Comparison of ENCODE assay signal across 8 cellular contexts in the genomic region with DNA sequence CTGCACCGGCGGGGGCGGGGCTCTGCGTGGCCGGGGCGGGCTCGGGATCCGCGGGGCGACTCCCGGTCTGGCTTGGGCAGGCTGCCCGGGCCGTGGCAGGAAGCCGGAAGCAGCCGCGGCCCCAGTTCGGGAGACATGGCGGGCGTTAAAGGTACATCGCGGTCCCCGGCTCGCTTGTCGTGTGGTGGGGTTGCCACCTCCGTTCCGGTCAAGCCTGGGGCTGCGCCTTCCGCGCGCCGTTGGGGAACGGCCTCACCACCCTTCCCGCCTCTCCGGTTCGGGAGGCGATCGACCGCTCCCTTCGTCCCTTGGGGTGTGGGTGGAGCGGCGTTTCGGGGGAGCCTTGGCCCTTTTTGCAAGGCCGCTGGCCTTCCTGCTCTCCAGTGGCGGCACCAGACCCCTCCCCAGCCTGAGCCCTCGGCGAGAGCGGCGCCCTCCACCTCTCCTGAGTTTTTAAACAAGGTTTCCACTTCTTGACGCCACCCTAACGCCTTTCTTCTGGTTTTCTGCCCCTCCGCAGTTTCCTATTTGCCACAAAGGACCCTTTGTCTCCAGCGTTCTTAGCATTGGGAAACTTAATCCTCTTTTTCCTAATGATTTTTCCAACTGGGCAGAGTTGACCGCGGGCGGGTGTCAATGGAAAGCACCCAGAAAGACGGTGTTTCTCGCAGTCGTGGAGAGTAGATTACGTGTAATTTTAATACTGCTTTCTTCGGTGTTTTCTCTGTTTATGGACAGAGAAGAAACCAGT. TPM values are rescaled to one million over a fixed set of nuclear protein-coding genes. Genes with fewer than 3 reads are reported as not detected.
DNase-seq lines count a peak whose midpoint lies in the region; ATAC-seq and TF ChIP-seq lines count a peak whose summit lies in the region.

LEPR (plus strand) TSS at position 79 of the 751 bp plus-strand sequence. CDS start 144,898 bp downstream, outside the sequence.
A gene with protein sequence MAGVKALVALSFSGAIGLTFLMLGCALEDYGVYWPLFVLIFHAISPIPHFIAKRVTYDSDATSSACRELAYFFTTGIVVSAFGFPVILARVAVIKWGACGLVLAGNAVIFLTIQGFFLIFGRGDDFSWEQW (plus strand): TSS at position 79 of the 751 bp plus-strand sequence. CDS start 57 bp downstream, at position 136.

- peak within 1 kb of the TSS; percentile 76 to 79 for H3K4me3 ChIP-seq in CD4-positive, alpha-beta memory T cell (ENCODE audit: low read length in 2 of 2)
- peak within 1 kb of the TSS; percentile 88 to 93 for H3K4me3 ChIP-seq in neutrophil (ENCODE audit: low read depth in 1 of 2, low read length in 1 of 2)

- peak within 1 kb of the TSS; percentile 82 for H3K27ac ChIP-seq in CD4-positive, alpha-beta memory T cell (ENCODE audit: low read depth, low read length)
- peak within 1 kb of the TSS; percentile 95 for H3K27ac ChIP-seq in neutrophil

- H3K4me3 Mint-ChIP-seq in CD4-positive, alpha-beta memory T cell = peak within 1 kb of the TSS in 1 of 8 donors; percentile 94

- intact Hi-C loops in CD4-positive, alpha-beta memory T cell (cut with micrococcal nuclease) = loop anchor here (1.0 to 10.0 kb wide), 9 partner anchors 156 to 1898 kb away; partner anchors contain the start of genes EFCAB7, ITGB3BP, JAK1 and RAVER2

- peak; percentile 1 for ATAC-seq in HG03521 (IDR thresholded peaks at IDR 0.05; ENCODE audit: unreplicated experiment)

- POLR2A ChIA-PET in CD4-positive, alpha-beta memory T cell (lab: Charles Lee; ENCODE audit: partially characterized antibody) = interaction anchor here (0.5 to 2.1 kb wide), 11 partner anchors 10 to 1010 kb away, joined by 3 to 20 read pairs (median 4); no protein-coding TSS in a partner anchor

- TF ChIP-seq CTCF in neutrophil (IDR thresholded peaks at IDR 0.05) = peak; percentile 14

- H3K27ac Mint-ChIP-seq in CD4-positive, alpha-beta memory T cell = peak within 1 kb of the TSS in 5 of 7 donors; percentile 91 to 96 (median 96)

- H3K36me3 ChIP-seq in CD4-positive, alpha-beta memory T cell (ENCODE audit: insufficient read depth, low read length) = peaks cover 6% of the 10 kb centered on the region
- H3K36me3 ChIP-seq in neutrophil = peaks cover 8% of the 10 kb centered on the region

- H3K36me3 Mint-ChIP-seq in CD4-positive, alpha-beta memory T cell = peaks cover 7 to 9% of the 10 kb centered on the region in 2 donors

- peaks cover 10 to 29% (median 19%) of the 10 kb centered on the region in 4 donors for H3K4me1 Mint-ChIP-seq in CD4-positive, alpha-beta memory T cell

- no peak for DNase-seq in CD4-positive, alpha-beta memory T cell
- DNase-seq in GM19238 (ENCODE audit: insufficient read length, low spot score) (peak; percentile 80), erythroblast (lab: John Stamatoyannopoulos, UW) (no peak)
- DNase-seq in stimulated activated CD4-positive, alpha-beta T cell treated with anti-CD3 and anti-CD28 coated beads, Interleukin-2, amount 100 ng/mL, for 24 hours = no peak
- DNase-seq in activated CD4-positive, CD25-positive, alpha-beta regulatory T cell (lab: John Stamatoyannopoulos, UW) = no peak

- TF ChIP-seq POLR2A in Raji (IDR thresholded peaks at IDR 0.05; ENCODE audit: insufficient read depth, low read depth, low read length) (peak; percentile 81), erythroblast (IDR thresholded peaks at IDR 0.05; ENCODE audit: low read length) (peak; percentile 83)

- no peaks in the 10 kb centered on the region for H3K9me3 Mint-ChIP-seq in CD4-positive, alpha-beta memory T cell

- peaks cover 38% of the 10 kb centered on the region for H3K4me1 ChIP-seq in CD4-positive, alpha-beta memory T cell (ENCODE audit: insufficient read depth, low read length)
- peaks cover 31 to 33% of the 10 kb centered on the region in 2 experiments for H3K4me1 ChIP-seq in neutrophil (ENCODE audit: control insufficient read depth in 1 of 2, insufficient read depth in 1 of 2, low read depth in 1 of 2, low read length in 1 of 2)

- no peaks in the 10 kb centered on the region for H3K9me3 ChIP-seq in CD4-positive, alpha-beta memory T cell (ENCODE audit: control insufficient read depth in 1 of 2, low read length in 2 of 2)
- H3K9me3 ChIP-seq in neutrophil = no peaks in the 10 kb centered on the region

- CTCF ChIA-PET in CD4-positive, alpha-beta memory T cell (lab: Charles Lee; ENCODE audit: partially characterized antibody) = interaction anchor here (0.8 to 3.3 kb wide), 7 partner anchors 9 to 1026 kb away, joined by 3 to 23 read pairs (median 3); no protein-coding TSS in a partner anchor

- H3K27me3 Mint-ChIP-seq in CD4-positive, alpha-beta memory T cell = peaks cover 0 to 1% of the 10 kb centered on the region in 2 donors

- no peaks in the 10 kb centered on the region for H3K27me3 ChIP-seq in CD4-positive, alpha-beta memory T cell (ENCODE audit: insufficient read depth, low read length)
- peaks cover 12% of the 10 kb centered on the region for H3K27me3 ChIP-seq in neutrophil

RNA-seq across cellular contexts. Expression of gene LEPR, which starts in this region (rescaled TPM):
- total RNA-seq in CD4-positive, alpha-beta memory T cell = 1 to 10 TPM; 1.7 to 2.0 TPM
- 1 to 10 TPM; 2.0 to 3.0 TPM for polyA plus RNA-seq in CD4-positive, alpha-beta memory T cell

RNA-seq across cellular contexts. Expression of the second gene that starts in this region (rescaled TPM):
- total RNA-seq in CD4-positive, alpha-beta memory T cell = 10 to 100 TPM; 26.4 to 27.1 TPM
- 10 to 100 TPM; 13.2 to 24.4 TPM for polyA plus RNA-seq in CD4-positive, alpha-beta memory T cell
